Comparison of ENCODE assay signal across 25 cellular contexts in genomic region chr10:133034092-133034491, GRCh38. TPM values are rescaled to one million over a fixed set of nuclear protein-coding genes. Genes with fewer than 3 reads are reported as not detected.
"Had no signal": no experiment of that assay in that cellular context is flagged by ENCODE, and none has a peak within 500 bp of the region (broad histone marks: within the 10 kb centered on the region; RNA-seq: fewer than 3 reads in every experiment).

No MANE protein-coding gene starts in this region.

- H3K4me1 Mint-ChIP-seq: IgD-negative memory B cell had no signal

- H3K9me3 ChIP-seq: SK-N-SH had no signal

- H3K4me2 ChIP-seq: KMS-11, SK-N-SH had no signal

- ATAC-seq: K562 had no signal

- H3K27ac ChIP-seq: KMS-11 had no signal

- H3K4me3 ChIP-seq: K562 had no signal

- H3K9me3 Mint-ChIP-seq: IgD-negative memory B cell had no signal

- H3K27ac Mint-ChIP-seq: IgD-negative memory B cell had no signal

- H3K4me3 Mint-ChIP-seq: IgD-negative memory B cell had no signal

- DNase-seq: Kasumi-1, MM.1S, NCI-H1092 treated with DMSO at 0.1 percent for 48 hours, NCI-H1436 treated with DMSO at 0.1 percent for 48 hours, NCI-H1694, NCI-H187 treated with DMSO at 0.1 percent for 48 hours, NCI-H2029 treated with DMSO at 0.1 percent for 48 hours, NCI-H2107, NCI-H2171, NCI-H226, NCI-H446, NCI-H510A, NCI-H524 treated with DMSO at 0.1 percent for 48 hours, NCI-H69, NCI-H774, RPMI8226, SHP77, SK-N-SH, SW 1271 had no signal

- H3K9ac ChIP-seq: KMS-11, SK-N-SH had no signal

RNA-seq across cellular contexts. Expression of gene ADGRA1, which starts 53.6 kb away (rescaled TPM):
- total RNA-seq: HT1080, K562, M059J, SK-MEL-5 had no signal
- polyA plus RNA-seq: IgD-negative memory B cell, K562, SK-N-SH had no signal
